Comparison of ENCODE assay signal across 28 cellular contexts in the genomic region with DNA sequence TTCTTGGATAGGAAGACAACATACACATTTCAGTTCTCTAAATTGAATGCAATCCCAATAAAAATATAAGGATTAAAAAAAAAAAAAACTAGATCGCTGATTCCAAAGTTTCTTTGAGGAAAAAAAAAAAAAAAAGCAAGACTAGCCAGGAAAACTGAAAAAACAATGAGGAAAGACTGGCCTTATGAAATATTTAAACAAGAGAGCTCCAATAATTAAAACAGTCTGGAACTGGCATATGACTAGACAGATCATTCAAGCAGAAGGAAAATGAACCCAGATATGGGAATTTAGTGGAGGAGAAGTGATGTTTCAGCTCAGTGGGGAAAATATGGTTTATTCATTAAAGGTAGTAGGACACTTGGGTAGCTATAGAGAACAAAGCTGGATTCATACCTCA.
"Had no signal": no experiment of that assay in that cellular context is flagged by ENCODE, and none has a peak within 500 bp of the region (broad histone marks: within the 10 kb centered on the region; RNA-seq: fewer than 3 reads in every experiment).

No MANE protein-coding gene starts in this region.

- H3K4me3 Mint-ChIP-seq: dendritic cell treated with granulocyte-macrophage colony-stimulating factor and Interleukin-4, amounts not matched to agents 40 ng/mL and 50 ng/mL, for 4 days; nephron progenitor cell; stimulated activated effector memory CD8-positive, alpha-beta T cell treated with anti-CD3 and anti-CD28 coated beads, Interleukin-12 subunit alpha, Interleukin-12 subunit beta, amount 100 ng/mL, for 72 hours; stimulated activated naive CD8-positive, alpha-beta T cell treated with anti-CD3 and anti-CD28 coated beads, Interleukin-15, amount 100 ng/mL, for 72 hours; T-helper 2 cell treated with Interferon-gamma antibody and Interleukin-4, amounts not matched to agents 5 μg/mL and 100 μg/mL, for 36 hours had no signal

- H3K9me3 ChIP-seq: breast epithelium, esophagus muscularis mucosa, left ventricle myocardium inferior, ovary, sigmoid colon, thyroid gland, upper lobe of left lung, vagina had no signal

- H3K27ac ChIP-seq: breast epithelium, esophagus muscularis mucosa, heart right ventricle, left ventricle myocardium inferior, ovary, sigmoid colon, thyroid gland, upper lobe of left lung, vagina had no signal

- H3K36me3 ChIP-seq: breast epithelium, esophagus muscularis mucosa, heart right ventricle, left ventricle myocardium inferior, ovary, sigmoid colon, thyroid gland, upper lobe of left lung, vagina had no signal

- H3K27ac Mint-ChIP-seq: dendritic cell treated with granulocyte-macrophage colony-stimulating factor and Interleukin-4, amounts not matched to agents 40 ng/mL and 50 ng/mL, for 4 days; nephron progenitor cell; progenitor cell of endocrine pancreas; stimulated activated effector memory CD8-positive, alpha-beta T cell treated with anti-CD3 and anti-CD28 coated beads, Interleukin-12 subunit alpha, Interleukin-12 subunit beta, amount 100 ng/mL, for 72 hours; stimulated activated naive CD8-positive, alpha-beta T cell treated with anti-CD3 and anti-CD28 coated beads, Interleukin-15, amount 100 ng/mL, for 72 hours; T-helper 2 cell treated with Interferon-gamma antibody and Interleukin-4, amounts not matched to agents 5 μg/mL and 100 μg/mL, for 36 hours had no signal

- H3K4me1 Mint-ChIP-seq: nephron progenitor cell; stimulated activated effector memory CD8-positive, alpha-beta T cell treated with anti-CD3 and anti-CD28 coated beads, Interleukin-12 subunit alpha, Interleukin-12 subunit beta, amount 100 ng/mL, for 72 hours; stimulated activated naive CD8-positive, alpha-beta T cell treated with anti-CD3 and anti-CD28 coated beads, Interleukin-15, amount 100 ng/mL, for 72 hours had no signal

- H3K4me1 ChIP-seq: breast epithelium, esophagus muscularis mucosa, left ventricle myocardium inferior, sigmoid colon, thyroid gland, vagina had no signal

- H3K4me3 ChIP-seq: breast epithelium, esophagus muscularis mucosa, heart right ventricle, left ventricle myocardium inferior, ovary, sigmoid colon, thyroid gland, upper lobe of left lung, vagina had no signal

- H3K27me3 Mint-ChIP-seq: dendritic cell treated with granulocyte-macrophage colony-stimulating factor and Interleukin-4, amounts not matched to agents 40 ng/mL and 50 ng/mL, for 4 days; progenitor cell of endocrine pancreas; stimulated activated naive CD8-positive, alpha-beta T cell treated with anti-CD3 and anti-CD28 coated beads, Interleukin-15, amount 100 ng/mL, for 72 hours had no signal

- DNase-seq: activated CD4-positive, alpha-beta T cell treated with anti-CD3 and anti-CD28 coated beads for 48 hours; activated CD4-positive, alpha-beta T cell treated with anti-CD3 and anti-CD28 coated beads, Interleukin-2, amount 50 U/mL, for 48 hours; activated CD4-positive, CD25-positive, alpha-beta regulatory T cell; activated CD8-positive, alpha-beta memory T cell treated with anti-CD3 and anti-CD28 coated beads for 24 hours; activated effector memory CD4-positive, alpha-beta T cell treated with Interleukin-2 at 50 U/mL for 16 hours; activated naive CD4-positive, alpha-beta T cell treated with anti-CD3 and anti-CD28 coated beads, Interleukin-2, amount 50 U/mL, for 16 hours; amygdala; central memory CD4-positive, alpha-beta T cell; effector CD4-positive, alpha-beta T cell; foreskin melanocyte; heart right ventricle; left ventricle myocardium inferior; nephron progenitor cell; ovary; sigmoid colon; small intestine; stimulated activated CD4-positive, alpha-beta T cell treated with anti-CD3 and anti-CD28 coated beads, Interleukin-4, amount 100 ng/mL, for 24 hours; stimulated activated naive CD8-positive, alpha-beta T cell treated with anti-CD3 and anti-CD28 coated beads, Interleukin-15, amount 100 ng/mL, for 72 hours; T-helper 1 cell; thyroid gland; upper lobe of left lung had no signal

- FAIRE-seq: small intestine had no signal

- H3K9me3 Mint-ChIP-seq: nephron progenitor cell; stimulated activated effector memory CD8-positive, alpha-beta T cell treated with anti-CD3 and anti-CD28 coated beads, Interleukin-12 subunit alpha, Interleukin-12 subunit beta, amount 100 ng/mL, for 72 hours; stimulated activated naive CD8-positive, alpha-beta T cell treated with anti-CD3 and anti-CD28 coated beads, Interleukin-15, amount 100 ng/mL, for 72 hours; T-helper 2 cell treated with Interferon-gamma antibody and Interleukin-4, amounts not matched to agents 5 μg/mL and 100 μg/mL, for 36 hours had no signal

- H3K27me3 ChIP-seq: breast epithelium, esophagus muscularis mucosa, heart right ventricle, ovary, sigmoid colon, thyroid gland, upper lobe of left lung, vagina had no signal
